ENCODE assay signal across 24 cellular contexts in the genomic region with DNA sequence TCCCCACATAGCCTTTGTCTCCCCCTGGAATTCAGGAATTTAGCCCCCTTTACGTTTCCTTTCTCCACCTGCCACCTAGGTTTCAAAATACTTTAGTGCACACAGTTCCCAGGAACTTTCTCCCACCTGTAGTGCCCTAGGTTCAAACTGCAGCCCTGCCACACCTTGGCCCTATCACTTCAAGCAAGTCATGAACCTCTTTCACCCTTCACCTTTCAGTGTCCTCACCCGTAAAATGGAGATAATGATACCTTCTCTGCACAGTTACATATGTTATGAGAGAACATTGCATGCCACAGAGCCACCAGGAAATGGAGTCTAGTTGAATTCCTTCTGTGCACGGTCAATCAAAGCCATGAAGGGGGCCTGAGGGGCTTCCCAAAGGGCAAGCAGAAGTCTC. TPM values are rescaled to one million over a fixed set of nuclear protein-coding genes. Genes with fewer than 3 reads are reported as not detected.
DNase-seq lines count a peak whose midpoint lies in the region; ATAC-seq and TF ChIP-seq lines count a peak whose summit lies in the region.
"Had no signal": no experiment of that assay in that cellular context is flagged by ENCODE, and none has a peak within 500 bp of the region (broad histone marks: within the 10 kb centered on the region; RNA-seq: fewer than 3 reads in every experiment).

No MANE protein-coding gene starts in this region.

- no peaks in the 10 kb centered on the region for H3K9me3 Mint-ChIP-seq in CD4-positive, alpha-beta memory T cell
- H3K9me3 Mint-ChIP-seq in naive thymus-derived CD4-positive, alpha-beta T cell: no peaks in the 10 kb centered on the region
- H3K9me3 Mint-ChIP-seq: activated CD4-positive, alpha-beta memory T cell treated with anti-CD3 and anti-CD28 coated beads, Interleukin-2, amount 10 ng/mL, durations not matched to agents 7 days and 5 days; activated T-cell treated with anti-CD3 and anti-CD28 coated beads, Interleukin-2, amount 50 U/mL, for 4 hours; mesothelial cell of epicardium had no signal

- no peaks in the 10 kb centered on the region for H4K20me1 ChIP-seq in PC-9 (ENCODE audit: insufficient read depth)

- intact Hi-C loops in CD4-positive, alpha-beta memory T cell (cut with micrococcal nuclease): no loop called here
- intact Hi-C loops in PC-9 (cut with micrococcal nuclease; ENCODE audit: unreplicated experiment): no loop called here
- intact Hi-C loops in naive thymus-derived CD4-positive, alpha-beta T cell (cut with micrococcal nuclease): no loop called here

- no TSS peak for BruUV-seq in PC-9 (replicated peaks; lab: Mats Ljungman, UMichigan)

- H3K9me2 ChIP-seq in PC-9 (ENCODE audit: insufficient read depth): no peaks in the 10 kb centered on the region

- no peak for DNase-seq in CD4-positive, alpha-beta memory T cell
- DNase-seq in PC-9 (peak in 1 of 2 experiments; percentile 76), SHP77 treated with DMSO at 0.1 percent for 48 hours (lab: John Stamatoyannopoulos, UW) (no peak), OCI-M2 (lab: John Stamatoyannopoulos, UW; ENCODE audit: unreplicated experiment) (no peak), midbrain (lab: John Stamatoyannopoulos, UW) (no peak), NOMO-1 (lab: John Stamatoyannopoulos, UW; ENCODE audit: unreplicated experiment in 2 of 2) (no peak)
- DNase-seq in naive thymus-derived CD4-positive, alpha-beta T cell: no peak
- DNase-seq: activated CD4-positive, alpha-beta memory T cell treated with anti-CD3 and anti-CD28 coated beads, Interleukin-2, amount 10 ng/mL, durations not matched to agents 7 days and 5 days; activated CD4-positive, CD25-positive, alpha-beta regulatory T cell; activated T-cell treated with anti-CD3 and anti-CD28 coated beads, Interleukin-2, amount 50 U/mL, for 4 hours; brain microvascular endothelial cell; DND-41; hypothalamus; NCI-H1092 treated with DMSO at 0.1 percent for 48 hours; NCI-H524; right cardiac atrium; stimulated activated CD4-positive, alpha-beta T cell treated with anti-CD3 and anti-CD28 coated beads, Interleukin-15, amount 100 ng/mL, for 24 hours had no signal

- H3K36me3 ChIP-seq in CD4-positive, alpha-beta memory T cell (ENCODE audit: insufficient read depth, low read length): no peaks in the 10 kb centered on the region
- no peaks in the 10 kb centered on the region for H3K36me3 ChIP-seq in PC-9 (ENCODE audit: low read depth)
- H3K36me3 ChIP-seq in esophagus (ENCODE audit: control insufficient read depth in 2 of 2, insufficient read depth in 2 of 2, low read length in 1 of 2): no peaks in the 10 kb centered on the region
- H3K36me3 ChIP-seq in naive thymus-derived CD4-positive, alpha-beta T cell (ENCODE audit: control insufficient read depth in 2 of 3, insufficient read depth in 3 of 3, low read length in 3 of 3): no peaks in the 10 kb centered on the region
- H3K36me3 ChIP-seq: brain microvascular endothelial cell, neutrophil, SJSA1, thoracic aorta had no signal

- H3K4me1 ChIP-seq in CD4-positive, alpha-beta memory T cell (ENCODE audit: insufficient read depth, low read length): peaks cover 12% of the 10 kb centered on the region
- H3K4me1 ChIP-seq in PC-9 (replicated peaks; ENCODE audit: insufficient read depth) (peaks cover 52% of the 10 kb centered on the region), esophagus (ENCODE audit: control insufficient read depth in 2 of 2, insufficient read depth in 2 of 2, low read length in 1 of 2) (peaks cover 2 to 5% of the 10 kb centered on the region in 2 donors)
- peaks cover 0 to 25% of the 10 kb centered on the region in 2 donors for H3K4me1 ChIP-seq in naive thymus-derived CD4-positive, alpha-beta T cell (ENCODE audit: control insufficient read depth in 2 of 2, insufficient read depth in 2 of 2, low read length in 2 of 2)

- H3K4me3 Mint-ChIP-seq in CD4-positive, alpha-beta memory T cell: peak overlapping the region in 1 of 8 donors; percentile 36
- H3K4me3 Mint-ChIP-seq in naive thymus-derived CD4-positive, alpha-beta T cell: peak overlapping the region in 6 of 10 donors; percentile 4 to 61 (median 24)
- H3K4me3 Mint-ChIP-seq: activated CD4-positive, alpha-beta memory T cell treated with anti-CD3 and anti-CD28 coated beads, Interleukin-2, amount 10 ng/mL, durations not matched to agents 7 days and 5 days; activated T-cell treated with anti-CD3 and anti-CD28 coated beads, Interleukin-2, amount 50 U/mL, for 4 hours; mesothelial cell of epicardium had no signal

- H3K27ac ChIP-seq in CD4-positive, alpha-beta memory T cell (ENCODE audit: low read depth, low read length): no peak overlapping the region
- H3K27ac ChIP-seq in PC-9: peak overlapping the region; percentile 79
- peak overlapping the region; percentile 17 to 64 for H3K27ac ChIP-seq in esophagus (ENCODE audit: low read depth in 2 of 2, low read length in 1 of 2)
- no peak overlapping the region for H3K27ac ChIP-seq in naive thymus-derived CD4-positive, alpha-beta T cell (ENCODE audit: low read depth, low read length)
- H3K27ac ChIP-seq: brain microvascular endothelial cell, coronary artery, KMS-11, neutrophil, SJSA1, thoracic aorta had no signal

- H2AFZ ChIP-seq in PC-9: no peak overlapping the region

- CTCF ChIA-PET in CD4-positive, alpha-beta memory T cell (lab: Charles Lee; ENCODE audit: partially characterized antibody): no interaction called here
- CTCF ChIA-PET in PC-9 (lab: Charles Lee): interaction anchor here (1.0 kb wide), 1 partner anchor 44 kb away, joined by 3 read pairs; no protein-coding TSS in a partner anchor
- CTCF ChIA-PET in naive thymus-derived CD4-positive, alpha-beta T cell (lab: Charles Lee): interaction anchor here (1.1 kb wide), 1 partner anchor 17 kb away, joined by 4 read pairs; no protein-coding TSS in a partner anchor

- H3K36me3 Mint-ChIP-seq in CD4-positive, alpha-beta memory T cell: no peaks in the 10 kb centered on the region
- H3K36me3 Mint-ChIP-seq in naive thymus-derived CD4-positive, alpha-beta T cell: peaks cover 0 to 2% (median 0%) of the 10 kb centered on the region in 5 donors
- H3K36me3 Mint-ChIP-seq: mesothelial cell of epicardium had no signal

- H3K27me3 Mint-ChIP-seq in CD4-positive, alpha-beta memory T cell: no peaks in the 10 kb centered on the region
- peaks cover 0 to 3% (median 0%) of the 10 kb centered on the region in 5 donors for H3K27me3 Mint-ChIP-seq in naive thymus-derived CD4-positive, alpha-beta T cell

- H3K4me2 ChIP-seq in PC-9: peak overlapping the region; percentile 58
- H3K4me2 ChIP-seq: KMS-11 had no signal

- H3K27me3 ChIP-seq in CD4-positive, alpha-beta memory T cell (ENCODE audit: insufficient read depth, low read length): no peaks in the 10 kb centered on the region
- no peaks in the 10 kb centered on the region for H3K27me3 ChIP-seq in PC-9 (ENCODE audit: insufficient read depth, low read depth)
- H3K27me3 ChIP-seq in esophagus (ENCODE audit: control insufficient read depth in 1 of 2, insufficient read depth in 2 of 2, low read length in 2 of 2): no peaks in the 10 kb centered on the region
- H3K27me3 ChIP-seq in naive thymus-derived CD4-positive, alpha-beta T cell (ENCODE audit: control insufficient read depth in 2 of 2, insufficient read depth in 2 of 2, low read length in 2 of 2): no peaks in the 10 kb centered on the region
- H3K27me3 ChIP-seq: brain microvascular endothelial cell, neutrophil, SJSA1 had no signal

- peaks cover 11 to 22% (median 15%) of the 10 kb centered on the region in 4 donors for H3K4me1 Mint-ChIP-seq in CD4-positive, alpha-beta memory T cell
- H3K4me1 Mint-ChIP-seq in naive thymus-derived CD4-positive, alpha-beta T cell: peaks cover 10 to 50% (median 44%) of the 10 kb centered on the region in 7 donors
- H3K4me1 Mint-ChIP-seq: activated CD4-positive, alpha-beta memory T cell treated with anti-CD3 and anti-CD28 coated beads, Interleukin-2, amount 10 ng/mL, durations not matched to agents 7 days and 5 days; mesothelial cell of epicardium had no signal

- H3K27ac Mint-ChIP-seq in CD4-positive, alpha-beta memory T cell: peak overlapping the region in 5 of 7 donors; percentile 3 to 79 (median 65)
- peak overlapping the region in 5 of 9 donors; percentile 24 to 82 (median 56) for H3K27ac Mint-ChIP-seq in naive thymus-derived CD4-positive, alpha-beta T cell
- H3K27ac Mint-ChIP-seq: activated CD4-positive, alpha-beta memory T cell treated with anti-CD3 and anti-CD28 coated beads, Interleukin-2, amount 10 ng/mL, durations not matched to agents 7 days and 5 days; mesothelial cell of epicardium had no signal

- H3K9me3 ChIP-seq in CD4-positive, alpha-beta memory T cell (ENCODE audit: control insufficient read depth in 1 of 2, low read length in 2 of 2): no peaks in the 10 kb centered on the region
- no peaks in the 10 kb centered on the region for H3K9me3 ChIP-seq in PC-9 (ENCODE audit: insufficient read depth, low read depth)
- H3K9me3 ChIP-seq in esophagus (ENCODE audit: control insufficient read depth in 2 of 2, insufficient read depth in 1 of 2, low read depth in 1 of 2, low read length in 1 of 2): no peaks in the 10 kb centered on the region
- H3K9me3 ChIP-seq in naive thymus-derived CD4-positive, alpha-beta T cell (ENCODE audit: control insufficient read depth in 2 of 3, low read length in 3 of 3): no peaks in the 10 kb centered on the region
- H3K9me3 ChIP-seq: neutrophil, SJSA1, thoracic aorta had no signal

- H3K4me3 ChIP-seq in CD4-positive, alpha-beta memory T cell (ENCODE audit: low read length in 2 of 2): no peak overlapping the region
- H3K4me3 ChIP-seq in PC-9 (no peak overlapping the region), esophagus (ENCODE audit: low read depth in 1 of 2, low read length in 2 of 2) (no peak overlapping the region)
- H3K4me3 ChIP-seq in naive thymus-derived CD4-positive, alpha-beta T cell (ENCODE audit: low read length): no peak overlapping the region
- H3K4me3 ChIP-seq: coronary artery, SJSA1, thoracic aorta had no signal

- no peak for ATAC-seq in naive thymus-derived CD4-positive, alpha-beta T cell

- peaks cover 39% of the 10 kb centered on the region for H3F3A ChIP-seq in PC-9 (ENCODE audit: insufficient read depth, low read depth)

- WGBS in esophagus, 2 donors: 80 to 83% methylated on average over 3 of the region's 3 CpGs

- POLR2A ChIA-PET in CD4-positive, alpha-beta memory T cell (lab: Charles Lee; ENCODE audit: partially characterized antibody): interaction anchor here (1.1 to 4.6 kb wide), 5 partner anchors 10 to 40 kb away, joined by 3 to 26 read pairs (median 5); partner anchors contain the start of gene EEIG1
- POLR2A ChIA-PET in PC-9 (lab: Charles Lee; ENCODE audit: unreplicated experiment): interaction anchor here (0.6 to 1.0 kb wide), 2 partner anchors 10 to 189 kb away, joined by 7 to 15 read pairs; partner anchors contain the start of gene EEIG1
- POLR2A ChIA-PET in naive thymus-derived CD4-positive, alpha-beta T cell (lab: Charles Lee): interaction anchor here (1.0 to 61.3 kb wide), 6 partner anchors 6 to 223 kb away, joined by 3 to 1719 read pairs (median 11); partner anchors contain the start of genes DPM2 and EEIG1

- TF ChIP-seq CTCF in PC-9 (conservative IDR thresholded peaks at IDR 0.05): no peak

- no peaks in the 10 kb centered on the region for H3K79me2 ChIP-seq in PC-9 (ENCODE audit: low read depth)

RNA-seq across cellular contexts. Expression of gene EEIG1, which starts 9.8 kb away (rescaled TPM):
- total RNA-seq in CD4-positive, alpha-beta memory T cell: 100 to 1,000 TPM; 516 to 550 TPM
- 100 to 1,000 TPM in 1 of 2 donors, 10 to 100 TPM in 1; 95.4 to 205 TPM for polyA plus RNA-seq in CD4-positive, alpha-beta memory T cell
- 176 and 208 TPM in 2 replicates for total RNA-seq in PC-9 (2021)
- polyA plus RNA-seq in esophagus: 10 to 100 TPM; 34.3 to 53.1 TPM
- total RNA-seq in naive thymus-derived CD4-positive, alpha-beta T cell: 100 to 1,000 TPM; 252 to 664 (median 347) TPM
- polyA plus RNA-seq in naive thymus-derived CD4-positive, alpha-beta T cell: 100 to 1,000 TPM; 124 to 297 TPM

RNA-seq across cellular contexts. Expression of gene DPM2, which starts 52.9 kb away (rescaled TPM):
- 10 to 100 TPM; 37.0 to 39.7 TPM for total RNA-seq in CD4-positive, alpha-beta memory T cell
- polyA plus RNA-seq in CD4-positive, alpha-beta memory T cell: 10 to 100 TPM; 41.0 to 43.1 TPM
- 65.5 and 79.4 TPM in 2 replicates for total RNA-seq in PC-9 (2021)
- polyA plus RNA-seq in esophagus: 10 to 100 TPM; 25.2 to 28.2 TPM
- 10 to 100 TPM; 29.1 to 84.4 (median 56.8) TPM for total RNA-seq in naive thymus-derived CD4-positive, alpha-beta T cell
- 10 to 100 TPM; 29.3 to 39.5 TPM for polyA plus RNA-seq in naive thymus-derived CD4-positive, alpha-beta T cell

RNA-seq across cellular contexts. Expression of gene PIP5KL1, which starts 60.0 kb away (rescaled TPM):
- total RNA-seq in CD4-positive, alpha-beta memory T cell: 1 to 10 TPM in 1 of 2 experiments, under 1 TPM in 1; 0.72 to 1.8 TPM
- polyA plus RNA-seq in CD4-positive, alpha-beta memory T cell: under 1 TPM; 0.26 to 0.79 TPM
- total RNA-seq in PC-9 (2021): 21.9 and 22.5 TPM in 2 replicates
- 1 to 10 TPM; 2.7 to 4.8 TPM for polyA plus RNA-seq in esophagus
- 1 to 10 TPM; 1.4 to 2.9 (median 2.1) TPM for total RNA-seq in naive thymus-derived CD4-positive, alpha-beta T cell
- polyA plus RNA-seq in naive thymus-derived CD4-positive, alpha-beta T cell: under 1 TPM in 1 of 2 donors, not detected in 1; 0.17 TPM

Comparison
In these comparisons a context has a peak if more than half of its experiments do, and no peak if none do; other contexts are left out.
1. H3K27ac ChIP-seq: peak in PC-9 (single experiment) and esophagus (2 of 2); none in CD4-positive, alpha-beta memory T cell (single experiment) and naive thymus-derived CD4-positive, alpha-beta T cell (single experiment).